In genomic region chr1:99527078-99527477, GRCh38 we compare ENCODE assay signal across 9 cellular contexts.
DNase-seq lines count a peak whose midpoint lies in the region; ATAC-seq, FAIRE-seq and TF ChIP-seq lines count a peak whose summit lies in the region.
"Had no signal": no experiment of that assay in that cellular context is flagged by ENCODE, and none has a peak within 500 bp of the region (broad histone marks: within the 10 kb centered on the region; RNA-seq: fewer than 3 reads in every experiment).

No MANE protein-coding gene starts in this region.

- H3K79me2 ChIP-seq in GM23248 (ENCODE audit: insufficient read depth) (no peaks in the 10 kb centered on the region), fibroblast of lung (ENCODE audit: control insufficient read depth, insufficient read depth, low read length) (no peaks in the 10 kb centered on the region)

- DNase-seq in GM23248 (peak; percentile 61), RCC 7860 (ENCODE audit: low spot score) (no peak), fibroblast of lung (ENCODE audit: low read depth in 2 of 2) (peak; percentile 27 to 49), psoas muscle (no peak), mesenteric fat pad (ENCODE audit: low spot score) (no peak)
- DNase-seq in activated CD8-positive, alpha-beta T cell treated with anti-CD3 and anti-CD28 coated beads for 36 hours: no peak
- DNase-seq: activated CD4-positive, alpha-beta T cell treated with anti-CD3 and anti-CD28 coated beads, Interleukin-2, amount 50 U/mL, for 48 hours; NCI-H2081 had no signal

- POLR2A ChIA-PET in activated CD8-positive, alpha-beta T cell treated with anti-CD3 and anti-CD28 coated beads for 36 hours (lab: Charles Lee): interaction anchor here (1.0 kb wide), 1 partner anchor 77 kb away, joined by 3 read pairs; no protein-coding TSS in a partner anchor

- ATAC-seq in psoas muscle (no peak), GM21723 (IDR thresholded peaks at IDR 0.05; ENCODE audit: unreplicated experiment) (no peak)
- ATAC-seq in activated CD8-positive, alpha-beta T cell treated with anti-CD3 and anti-CD28 coated beads for 36 hours: no peak

- H3K9me3 Mint-ChIP-seq in activated CD8-positive, alpha-beta T cell treated with anti-CD3 and anti-CD28 coated beads for 36 hours: no peaks in the 10 kb centered on the region

- H3K9ac ChIP-seq in GM23248 (no peak overlapping the region), fibroblast of lung (ENCODE audit: insufficient read depth, low read length) (no peak overlapping the region)

- no peaks in the 10 kb centered on the region for H3K36me3 ChIP-seq in GM23248 (ENCODE audit: low read depth)
- no peaks in the 10 kb centered on the region for H3K36me3 ChIP-seq in fibroblast of lung (ENCODE audit: control insufficient read depth, insufficient read depth, low read length)
- no peaks in the 10 kb centered on the region for H3K36me3 ChIP-seq in psoas muscle (ENCODE audit: insufficient read depth in 1 of 2, low read depth in 1 of 2)

- 61 to 62% methylated on average over 3 of the region's 3 CpGs for WGBS in GM23248 (ENCODE audit: low coverage in 1 of 2, low lambda C conversion rate in 2 of 2, missing lambda C conversion rate in 2 of 2), 2 experiments
- 83 to 88% (median 85%) methylated on average over 3 of the region's 3 CpGs for WGBS in psoas muscle, 3 donors

- no peak overlapping the region for H3K4me3 ChIP-seq in GM23248
- no peak overlapping the region for H3K4me3 ChIP-seq in fibroblast of lung (replicated peaks in 1 of 4; ENCODE audit: control extremely low read depth in 1 of 4, insufficient read depth in 1 of 4, low read depth in 3 of 4, low read length in 4 of 4)
- H3K4me3 ChIP-seq in psoas muscle: no peak overlapping the region

- intact Hi-C loops in psoas muscle (cut with DNase I): no loop called here
- intact Hi-C loops in activated CD8-positive, alpha-beta T cell treated with anti-CD3 and anti-CD28 coated beads for 36 hours (cut with micrococcal nuclease): no loop called here

- TF ChIP-seq CTCF in fibroblast of lung (conservative IDR thresholded peaks at IDR 0.05 in 1 of 2, IDR thresholded peaks at IDR 0.05 in 1 of 2; ENCODE audit: low read depth in 1 of 2, low read length in 2 of 2) (peak; percentile 20 to 48), psoas muscle (IDR thresholded peaks at IDR 0.05) (peak; percentile 19)
- TF ChIP-seq CTCF in activated CD8-positive, alpha-beta T cell treated with anti-CD3 and anti-CD28 coated beads for 36 hours (IDR thresholded peaks at IDR 0.05): no peak

- H3K27me3 ChIP-seq in GM23248 (replicated peaks; ENCODE audit: insufficient read depth) (no peaks in the 10 kb centered on the region), fibroblast of lung (ENCODE audit: control insufficient read depth, insufficient read depth, low read length) (no peaks in the 10 kb centered on the region), psoas muscle (ENCODE audit: insufficient read depth in 3 of 3, low read length in 2 of 3) (no peaks in the 10 kb centered on the region)

- H3K4me2 ChIP-seq in GM23248 (ENCODE audit: unreplicated experiment) (no peak overlapping the region), fibroblast of lung (ENCODE audit: extremely low read depth, insufficient read depth, low read length) (no peak overlapping the region)

- CTCF ChIA-PET in activated CD8-positive, alpha-beta T cell treated with anti-CD3 and anti-CD28 coated beads for 36 hours (lab: Charles Lee): interaction anchor here (1.0 to 1.5 kb wide), 3 partner anchors 12 to 346 kb away, joined by 3 to 5 read pairs (median 3); no protein-coding TSS in a partner anchor

- no peaks in the 10 kb centered on the region for H4K20me1 ChIP-seq in GM23248 (ENCODE audit: insufficient read depth)
- H4K20me1 ChIP-seq in fibroblast of lung (ENCODE audit: control insufficient read depth, extremely low read depth, insufficient read depth, low read length): no peaks in the 10 kb centered on the region

- H3K27me3 Mint-ChIP-seq in activated CD8-positive, alpha-beta T cell treated with anti-CD3 and anti-CD28 coated beads for 36 hours: peaks cover 7% of the 10 kb centered on the region

- H3K4me1 Mint-ChIP-seq in activated CD8-positive, alpha-beta T cell treated with anti-CD3 and anti-CD28 coated beads for 36 hours (ENCODE audit: low read depth): no peaks in the 10 kb centered on the region

- no peaks in the 10 kb centered on the region for H3K9me2 ChIP-seq in GM23248 (ENCODE audit: insufficient read depth)

- peak; percentile 27 for FAIRE-seq in RCC 7860 (lab: Jason Lieb, UNC)

- H3K36me3 Mint-ChIP-seq in activated CD8-positive, alpha-beta T cell treated with anti-CD3 and anti-CD28 coated beads for 36 hours (ENCODE audit: low read depth): no peaks in the 10 kb centered on the region

- H3K4me1 ChIP-seq in GM23248 (ENCODE audit: insufficient read depth) (no peaks in the 10 kb centered on the region), fibroblast of lung (ENCODE audit: control insufficient read depth, extremely low read depth, insufficient read depth, low read length) (no peaks in the 10 kb centered on the region), psoas muscle (no peaks in the 10 kb centered on the region)

- in situ Hi-C loops in GM23248 (cut with MboI): no loop called here

- no peak overlapping the region for H3K27ac ChIP-seq in GM23248
- H3K27ac ChIP-seq in fibroblast of lung (ENCODE audit: insufficient read depth, low read length): no peak overlapping the region
- no peak overlapping the region for H3K27ac ChIP-seq in psoas muscle

- no peaks in the 10 kb centered on the region for H3K9me3 ChIP-seq in GM23248 (ENCODE audit: low read depth)
- no peaks in the 10 kb centered on the region for H3K9me3 ChIP-seq in fibroblast of lung (ENCODE audit: control insufficient read depth, insufficient read depth, low read depth, low read length)
- H3K9me3 ChIP-seq in psoas muscle: no peaks in the 10 kb centered on the region

- H3F3A ChIP-seq in GM23248 (ENCODE audit: insufficient read depth): no peaks in the 10 kb centered on the region

- no peak overlapping the region for H3K27ac Mint-ChIP-seq in activated CD8-positive, alpha-beta T cell treated with anti-CD3 and anti-CD28 coated beads for 36 hours

- H2AFZ ChIP-seq in GM23248: peak overlapping the region; percentile 2; the same call in 1 of the 2 replicates
- H2AFZ ChIP-seq in fibroblast of lung (ENCODE audit: low read length): peak overlapping the region; percentile 44

- H3K4me3 Mint-ChIP-seq in activated CD8-positive, alpha-beta T cell treated with anti-CD3 and anti-CD28 coated beads for 36 hours: no peak overlapping the region

Comparison
In these comparisons a context has a peak if more than half of its experiments do, and no peak if none do; other contexts are left out.
1. DNase-seq: peak in GM23248 (single experiment) and fibroblast of lung (2 of 2); none in RCC 7860 (single experiment), psoas muscle (0 of 2), mesenteric fat pad (single experiment) and activated CD8-positive, alpha-beta T cell treated with anti-CD3 and anti-CD28 coated beads for 36 hours (single experiment).